14 cellular contexts compared by ENCODE assay signal in the genomic region with DNA sequence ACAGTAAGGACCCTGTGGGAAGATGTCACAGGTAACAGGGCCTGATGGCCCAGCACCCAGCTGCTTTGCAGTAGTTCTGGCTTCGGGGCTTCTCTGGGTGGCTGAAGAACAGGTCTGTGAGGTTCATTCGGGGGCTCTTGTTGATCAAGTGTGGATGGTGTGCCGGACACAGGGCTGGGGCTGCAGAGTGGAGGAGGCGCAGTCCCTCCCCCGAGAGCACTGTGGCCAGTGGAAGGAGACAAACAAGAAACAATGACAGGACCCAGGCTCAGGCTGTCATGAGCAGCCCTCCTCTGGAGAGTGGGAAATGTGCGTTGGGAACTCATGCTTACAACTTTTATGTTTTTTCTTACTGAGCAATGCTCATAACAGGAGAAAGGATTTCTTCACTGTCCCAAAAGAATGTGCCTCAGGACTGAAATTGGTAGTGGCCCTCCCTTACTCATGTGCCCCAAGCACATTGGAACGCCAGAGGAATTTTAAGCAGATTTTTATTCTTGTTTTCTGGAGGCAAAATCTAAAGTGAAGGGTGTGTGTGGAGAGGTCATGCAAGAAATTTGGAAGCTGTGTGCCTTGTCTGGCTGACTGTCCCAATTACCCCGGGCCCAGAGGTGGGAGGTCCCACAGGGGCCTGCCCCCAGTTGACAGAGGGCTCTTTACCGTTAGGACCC.
DNase-seq lines count a peak whose midpoint lies in the region; ATAC-seq and TF ChIP-seq lines count a peak whose summit lies in the region.
"Had no signal": no experiment of that assay in that cellular context is flagged by ENCODE, and none has a peak within 500 bp of the region (broad histone marks: within the 10 kb centered on the region; RNA-seq: fewer than 3 reads in every experiment).

No MANE protein-coding gene starts in this region.

- TF ChIP-seq CTCF in VCaP (conservative IDR thresholded peaks at IDR 0.05) (no peak), heart right ventricle (IDR thresholded peaks at IDR 0.05) (no peak), prostate gland (IDR thresholded peaks at IDR 0.05) (no peak), WTC11 (IDR thresholded peaks at IDR 0.05) (no peak)

- CTCF ChIA-PET in WTC11 (lab: Charles Lee) = interaction anchor here (1.0 to 12.7 kb wide), 4 partner anchors 20 to 297 kb away, joined by 4 to 169 read pairs (median 7); no protein-coding TSS in a partner anchor

- H3K27ac ChIP-seq in VCaP = peak overlapping the region; percentile 81
- H3K27ac ChIP-seq in heart right ventricle = peak overlapping the region; percentile 53 to 76 (median 70)
- peak overlapping the region; percentile 10 to 38 for H3K27ac ChIP-seq in prostate gland

- intact Hi-C loops in heart right ventricle (cut with DNase I) (loop anchor here in 8 of 10 donors (5.0 to 10.0 kb wide), 6 partner anchors 229 to 492 kb away; a partner anchor contains a TSS), prostate gland (cut with DNase I) (loop anchor here (5.0 kb wide), 1 partner anchor 229 kb away; no protein-coding TSS in a partner anchor)

- H3K27me3 Mint-ChIP-seq in WTC11 (ENCODE audit: low read depth) = peaks cover 3% of the 10 kb centered on the region; the same call in 1 of the 2 replicates

- H3K4me1 ChIP-seq in heart right ventricle (peaks cover 40 to 99% (median 95%) of the 10 kb centered on the region in 9 donors), prostate gland (replicated peaks) (peaks cover 10% of the 10 kb centered on the region)

- no peak overlapping the region for H3K27ac Mint-ChIP-seq in WTC11
- H3K27ac Mint-ChIP-seq: activated CD4-positive, alpha-beta memory T cell treated with anti-CD3 and anti-CD28 coated beads, Interleukin-2, amount 10 ng/mL, durations not matched to agents 7 days and 5 days; activated naive CD4-positive, alpha-beta T cell treated with anti-CD3 and anti-CD28 coated beads, Interleukin-2, amount 10 ng/mL, durations not matched to agents 7 days and 5 days; T-helper 17 cell had no signal

- no peak overlapping the region for H3K4me3 Mint-ChIP-seq in WTC11
- H3K4me3 Mint-ChIP-seq: activated CD4-positive, alpha-beta memory T cell treated with anti-CD3 and anti-CD28 coated beads, Interleukin-2, amount 10 ng/mL, durations not matched to agents 7 days and 5 days; activated naive CD4-positive, alpha-beta T cell treated with anti-CD3 and anti-CD28 coated beads, Interleukin-2, amount 10 ng/mL, durations not matched to agents 7 days and 5 days; T-helper 17 cell had no signal

- POLR2A ChIA-PET in WTC11 (lab: Charles Lee) = no interaction called here

- no peak for TF ChIP-seq POLR2A in prostate gland (IDR thresholded peaks at IDR 0.05)

- H3K36me3 Mint-ChIP-seq in WTC11 = no peaks in the 10 kb centered on the region
- H3K36me3 Mint-ChIP-seq: activated naive CD4-positive, alpha-beta T cell treated with anti-CD3 and anti-CD28 coated beads, Interleukin-2, amount 10 ng/mL, durations not matched to agents 7 days and 5 days had no signal

- no peaks in the 10 kb centered on the region for H3K36me3 ChIP-seq in heart right ventricle
- H3K36me3 ChIP-seq in prostate gland = no peaks in the 10 kb centered on the region

- H3K9me3 Mint-ChIP-seq in WTC11 = peaks cover 4% of the 10 kb centered on the region; the same call in 1 of the 2 replicates
- H3K9me3 Mint-ChIP-seq: activated CD4-positive, alpha-beta memory T cell treated with anti-CD3 and anti-CD28 coated beads, Interleukin-2, amount 10 ng/mL, durations not matched to agents 7 days and 5 days; activated naive CD4-positive, alpha-beta T cell treated with anti-CD3 and anti-CD28 coated beads, Interleukin-2, amount 10 ng/mL, durations not matched to agents 7 days and 5 days had no signal

- H3K4me1 Mint-ChIP-seq in WTC11 = peaks cover 84% of the 10 kb centered on the region
- H3K4me1 Mint-ChIP-seq: activated CD4-positive, alpha-beta memory T cell treated with anti-CD3 and anti-CD28 coated beads, Interleukin-2, amount 10 ng/mL, durations not matched to agents 7 days and 5 days; activated naive CD4-positive, alpha-beta T cell treated with anti-CD3 and anti-CD28 coated beads, Interleukin-2, amount 10 ng/mL, durations not matched to agents 7 days and 5 days; T-helper 17 cell had no signal

- H3K27me3 ChIP-seq in heart right ventricle (no peaks in the 10 kb centered on the region), prostate gland (replicated peaks; ENCODE audit: insufficient read depth) (no peaks in the 10 kb centered on the region)

- DNase-seq in AG08395 (ENCODE audit: low spot score) (peak; percentile 80), heart right ventricle (no peak), prostate gland (ENCODE audit: low spot score) (no peak), cortex of kidney (lab: John Stamatoyannopoulos, UW) (no peak), WTC11 (ENCODE audit: low spot score) (no peak)
- DNase-seq in activated CD4-positive, alpha-beta T cell treated with anti-CD3 and anti-CD28 coated beads for 48 hours = no peak
- no peak for DNase-seq in activated effector memory CD4-positive, alpha-beta T cell treated with anti-CD3 and anti-CD28 coated beads, Interleukin-2, amount 50 U/mL, for 16 hours
- DNase-seq: activated CD4-positive, alpha-beta memory T cell treated with anti-CD3 and anti-CD28 coated beads, Interleukin-2, amount 10 ng/mL, durations not matched to agents 7 days and 5 days; activated naive CD4-positive, alpha-beta T cell treated with anti-CD3 and anti-CD28 coated beads, Interleukin-2, amount 10 ng/mL, durations not matched to agents 7 days and 5 days; DMS53; glutamatergic neuron; T-helper 17 cell had no signal

- ATAC-seq in heart right ventricle (peak in 5 of 8 donors; percentile 8 to 37 (median 16)), WTC11 (no peak)
- ATAC-seq: K562, T-helper 17 cell had no signal

- H3K4me3 ChIP-seq in heart right ventricle (no peak overlapping the region), prostate gland (no peak overlapping the region)
- H3K4me3 ChIP-seq: K562 had no signal

- 45 to 53% methylated on average over 9 of the region's 9 CpGs for WGBS in heart right ventricle, 2 donors
- 42% methylated on average over 9 of the region's 9 CpGs for WGBS in prostate gland

- H3K9me3 ChIP-seq in heart right ventricle (no peaks in the 10 kb centered on the region), prostate gland (no peaks in the 10 kb centered on the region)

TF ChIP-seq in WTC11, 78 proteins besides CTCF, POLR2A, EP300 and RAD21 (continues in another document):
- TF ChIP-seq, protein P1, sequence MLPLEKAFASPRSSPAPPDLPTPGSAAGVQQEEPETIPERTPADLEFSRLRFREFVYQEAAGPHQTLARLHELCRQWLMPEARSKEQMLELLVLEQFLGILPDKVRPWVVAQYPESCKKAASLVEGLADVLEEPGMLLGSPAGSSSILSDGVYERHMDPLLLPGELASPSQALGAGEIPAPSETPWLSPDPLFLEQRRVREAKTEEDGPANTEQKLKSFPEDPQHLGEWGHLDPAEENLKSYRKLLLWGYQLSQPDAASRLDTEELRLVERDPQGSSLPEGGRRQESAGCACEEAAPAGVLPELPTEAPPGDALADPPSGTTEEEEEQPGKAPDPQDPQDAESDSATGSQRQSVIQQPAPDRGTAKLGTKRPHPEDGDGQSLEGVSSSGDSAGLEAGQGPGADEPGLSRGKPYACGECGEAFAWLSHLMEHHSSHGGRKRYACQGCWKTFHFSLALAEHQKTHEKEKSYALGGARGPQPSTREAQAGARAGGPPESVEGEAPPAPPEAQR (CRISPR knock-in tag; IDR thresholded peaks at IDR 0.05) = no peak
- no peak for TF ChIP-seq IRF2 (CRISPR knock-in tag; IDR thresholded peaks at IDR 0.05; ENCODE audit: borderline replicate concordance, low read depth)
- TF ChIP-seq NR3C1 (CRISPR knock-in tag; conservative IDR thresholded peaks at IDR 0.05; ENCODE audit: low read depth) = no peak
- no peak for TF ChIP-seq MYBL2 (CRISPR knock-in tag; IDR thresholded peaks at IDR 0.05)
- no peak for TF ChIP-seq JAZF1 (CRISPR knock-in tag; IDR thresholded peaks at IDR 0.05)
- TF ChIP-seq, protein P2, sequence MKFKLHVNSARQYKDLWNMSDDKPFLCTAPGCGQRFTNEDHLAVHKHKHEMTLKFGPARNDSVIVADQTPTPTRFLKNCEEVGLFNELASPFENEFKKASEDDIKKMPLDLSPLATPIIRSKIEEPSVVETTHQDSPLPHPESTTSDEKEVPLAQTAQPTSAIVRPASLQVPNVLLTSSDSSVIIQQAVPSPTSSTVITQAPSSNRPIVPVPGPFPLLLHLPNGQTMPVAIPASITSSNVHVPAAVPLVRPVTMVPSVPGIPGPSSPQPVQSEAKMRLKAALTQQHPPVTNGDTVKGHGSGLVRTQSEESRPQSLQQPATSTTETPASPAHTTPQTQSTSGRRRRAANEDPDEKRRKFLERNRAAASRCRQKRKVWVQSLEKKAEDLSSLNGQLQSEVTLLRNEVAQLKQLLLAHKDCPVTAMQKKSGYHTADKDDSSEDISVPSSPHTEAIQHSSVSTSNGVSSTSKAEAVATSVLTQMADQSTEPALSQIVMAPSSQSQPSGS (CRISPR knock-in tag; IDR thresholded peaks at IDR 0.05; ENCODE audit: borderline replicate concordance, low read depth) = no peak
- TF ChIP-seq, protein P3, sequence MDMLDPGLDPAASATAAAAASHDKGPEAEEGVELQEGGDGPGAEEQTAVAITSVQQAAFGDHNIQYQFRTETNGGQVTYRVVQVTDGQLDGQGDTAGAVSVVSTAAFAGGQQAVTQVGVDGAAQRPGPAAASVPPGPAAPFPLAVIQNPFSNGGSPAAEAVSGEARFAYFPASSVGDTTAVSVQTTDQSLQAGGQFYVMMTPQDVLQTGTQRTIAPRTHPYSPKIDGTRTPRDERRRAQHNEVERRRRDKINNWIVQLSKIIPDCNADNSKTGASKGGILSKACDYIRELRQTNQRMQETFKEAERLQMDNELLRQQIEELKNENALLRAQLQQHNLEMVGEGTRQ (CRISPR knock-in tag; IDR thresholded peaks at IDR 0.05) = no peak

Comparison
In these comparisons a context has a peak if more than half of its experiments do, and no peak if none do; other contexts are left out.
1. H3K27ac ChIP-seq: peak in every context shown above with its lines; median percentile 81 in VCaP; 70 in heart right ventricle; 24 in prostate gland.